19 cellular contexts compared by ENCODE assay signal in the genomic region with DNA sequence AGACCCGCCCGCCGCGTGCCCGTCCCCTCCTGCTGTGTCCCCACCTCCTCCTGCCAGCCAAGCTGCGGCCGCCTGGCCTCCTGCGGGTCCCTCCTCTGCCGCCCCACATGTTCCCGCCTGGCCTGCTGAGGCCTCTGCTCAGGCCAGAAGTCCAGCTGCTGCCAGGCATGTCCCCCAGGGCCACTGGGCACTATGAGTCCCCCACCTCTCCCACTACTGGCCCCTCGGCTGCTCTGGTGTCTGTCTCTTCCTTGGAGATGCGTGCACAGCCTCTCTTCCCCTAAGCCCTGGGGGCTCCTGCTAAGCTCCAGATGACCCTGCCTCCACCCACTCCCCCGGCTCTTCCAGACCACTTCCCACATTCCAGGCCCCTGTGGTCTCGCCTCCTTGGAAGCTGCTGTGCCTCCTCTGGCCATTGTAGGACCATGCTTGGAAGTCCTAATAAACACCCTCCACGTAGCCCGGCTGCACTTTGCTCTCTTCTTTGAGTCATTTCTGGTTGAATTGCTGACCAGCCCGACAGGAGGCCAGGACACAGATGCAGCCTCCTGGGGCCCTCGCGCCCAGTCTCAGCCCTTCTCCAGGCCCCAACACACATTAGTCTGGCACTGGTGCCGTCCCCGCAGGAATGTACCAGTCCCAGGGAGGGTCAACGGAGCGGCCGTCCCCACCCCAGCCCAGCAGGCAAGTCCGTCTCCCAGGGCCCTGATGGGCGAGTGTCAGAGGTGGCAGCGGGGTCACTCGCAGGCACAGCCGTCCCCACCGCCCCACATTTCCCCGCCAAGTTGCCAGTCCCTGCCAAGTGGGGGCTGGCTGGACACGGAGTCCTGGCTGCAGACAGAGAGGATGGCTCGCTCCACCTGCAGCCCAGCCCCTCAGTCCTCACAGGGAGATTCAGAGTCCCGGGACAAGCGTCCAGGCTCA. TPM values are rescaled to one million over a fixed set of nuclear protein-coding genes. Genes with fewer than 3 reads are reported as not detected.
DNase-seq lines count a peak whose midpoint lies in the region; ATAC-seq and TF ChIP-seq lines count a peak whose summit lies in the region.
"Had no signal": no experiment of that assay in that cellular context is flagged by ENCODE, and none has a peak within 500 bp of the region (broad histone marks: within the 10 kb centered on the region; RNA-seq: fewer than 3 reads in every experiment).

No MANE protein-coding gene starts in this region.

- no peak overlapping the region for H3K27ac Mint-ChIP-seq in endodermal cell
- H3K27ac Mint-ChIP-seq in neural progenitor cell = peak overlapping the region; percentile 59
- H3K27ac Mint-ChIP-seq: activated T-helper 1 cell treated with anti-CD3 and anti-CD28 coated beads, Interleukin-12 subunit alpha, Interleukin-12 subunit beta, Interleukin-2, Interleukin-4 antibody, amounts not matched to agents 30 ng/mL and 10 ng/mL and 1 ng/mL, durations not matched to agents 14 hours and 24 hours and 36 hours; type B pancreatic cell had no signal

- peaks cover 27% of the 10 kb centered on the region for H3K27me3 Mint-ChIP-seq in endodermal cell (ENCODE audit: insufficient read depth)
- peaks cover 40% of the 10 kb centered on the region for H3K27me3 Mint-ChIP-seq in neural progenitor cell (ENCODE audit: insufficient read depth, low read depth)

- no peaks in the 10 kb centered on the region for H3K79me1 ChIP-seq in IMR-90 (ENCODE audit: low read depth in 1 of 2, low read length in 2 of 2)

- POLR2A ChIA-PET in IMR-90 (lab: Charles Lee; ENCODE audit: unreplicated experiment) = no interaction called here

- no peak overlapping the region for H3K4ac ChIP-seq in IMR-90 (ENCODE audit: low read depth, low read length)

- WGBS in IMR-90 (ENCODE audit: extremely low coverage in 2 of 2, insufficient read length in 1 of 2), 2 experiments = 24% methylated on average over 22 of the region's 35 CpGs; no CpG with 5 or more reads in 1 of the 2 experiments
- 72 to 75% methylated on average over 22 to 35 of the region's 35 CpGs for WGBS in endodermal cell (ENCODE audit: insufficient coverage in 1 of 2, insufficient read length in 1 of 2), 2 experiments
- WGBS in suprapubic skin = 60% methylated on average over 16 of the region's 35 CpGs

- dilution Hi-C loops in IMR-90 (cut with HindIII; ENCODE audit: low sequenced_read_pairs, unreplicated experiment) = no loop called here

- intact Hi-C loops in IMR-90 (cut with micrococcal nuclease) = no loop called here

- H3K18ac ChIP-seq in IMR-90 (ENCODE audit: low read depth, low read length) = no peak overlapping the region

- TF ChIP-seq CTCF in IMR-90 (conservative IDR thresholded peaks at IDR 0.05; ENCODE audit: low read depth, low read length) = no peak
- TF ChIP-seq CTCF in endodermal cell (conservative IDR thresholded peaks at IDR 0.05) = peak; percentile 31
- no peak for TF ChIP-seq CTCF in neural progenitor cell (IDR thresholded peaks at IDR 0.05)
- TF ChIP-seq CTCF in suprapubic skin (IDR thresholded peaks at IDR 0.05) = no peak

- H3K4me3 Mint-ChIP-seq in endodermal cell = peak overlapping the region; percentile 26
- peak overlapping the region; percentile 57 for H3K4me3 Mint-ChIP-seq in neural progenitor cell
- H3K4me3 Mint-ChIP-seq: activated T-helper 1 cell treated with anti-CD3 and anti-CD28 coated beads, Interleukin-12 subunit alpha, Interleukin-12 subunit beta, Interleukin-2, Interleukin-4 antibody, amounts not matched to agents 30 ng/mL and 10 ng/mL and 1 ng/mL, durations not matched to agents 14 hours and 24 hours and 36 hours; type B pancreatic cell had no signal

- H4K20me1 ChIP-seq in IMR-90 (ENCODE audit: insufficient read depth, low read length) (no peaks in the 10 kb centered on the region), neural progenitor cell (ENCODE audit: low read depth) (no peaks in the 10 kb centered on the region)

- peaks cover 42% of the 10 kb centered on the region for H3K4me1 Mint-ChIP-seq in endodermal cell
- peaks cover 53% of the 10 kb centered on the region for H3K4me1 Mint-ChIP-seq in neural progenitor cell

- no peak for TF ChIP-seq POLR2A in IMR-90 (IDR thresholded peaks at IDR 0.05; ENCODE audit: low read depth, low read length)
- TF ChIP-seq POLR2A in suprapubic skin (IDR thresholded peaks at IDR 0.05) = no peak

- in situ Hi-C loops in IMR-90 (cut with MboI; ENCODE audit: low sequenced_read_pairs) = no loop called here

- H3K27ac ChIP-seq in IMR-90 (ENCODE audit: insufficient read depth, low read length) (no peak overlapping the region), endodermal cell (ENCODE audit: low read depth, low read length) (no peak overlapping the region), neural progenitor cell (no peak overlapping the region), suprapubic skin (no peak overlapping the region)

- H4K5ac ChIP-seq in IMR-90 (ENCODE audit: low read depth, low read length) = no peak overlapping the region

- no peak overlapping the region for H2AK5ac ChIP-seq in IMR-90 (ENCODE audit: low read depth, low read length)

- BruUV-seq in IMR-90 (replicated peaks; lab: Mats Ljungman, UMichigan) = no TSS peak

- H3K56ac ChIP-seq in IMR-90 (ENCODE audit: extremely low read depth, insufficient read depth, low read length) = no peak overlapping the region

- H3K9me3 Mint-ChIP-seq in endodermal cell (peaks cover 9% of the 10 kb centered on the region), neural progenitor cell (peaks cover 8% of the 10 kb centered on the region)

- H3K4me3 ChIP-seq in IMR-90 (ENCODE audit: insufficient read depth, low read depth, low read length) (no peak overlapping the region), endodermal cell (ENCODE audit: low read length) (no peak overlapping the region), neural progenitor cell (no peak overlapping the region), suprapubic skin (no peak overlapping the region)

- TF ChIP-seq RAD21 in IMR-90 (IDR thresholded peaks at IDR 0.05; ENCODE audit: low read length) = no peak

- CTCF ChIA-PET in IMR-90 (lab: Yijun Ruan, JAX) = no interaction called here

- H2AK9ac ChIP-seq in IMR-90 (replicated peaks; ENCODE audit: low read depth, low read length, poor library complexity) = no peak overlapping the region

- H3K9me1 ChIP-seq in IMR-90 (ENCODE audit: insufficient read depth, low read length) = no peaks in the 10 kb centered on the region

- no peak overlapping the region for H2BK120ac ChIP-seq in IMR-90 (ENCODE audit: low read depth, low read length)

- H3K9me3 ChIP-seq in IMR-90 (ENCODE audit: control insufficient read depth, insufficient read depth, low read length) = no peaks in the 10 kb centered on the region; the same call in 1 of the 2 replicates
- H3K9me3 ChIP-seq in endodermal cell (ENCODE audit: control insufficient read depth, low read length) = peaks cover 12% of the 10 kb centered on the region
- peaks cover 5% of the 10 kb centered on the region for H3K9me3 ChIP-seq in neural progenitor cell (ENCODE audit: low read depth)
- no peaks in the 10 kb centered on the region for H3K9me3 ChIP-seq in suprapubic skin

- H3K36me3 ChIP-seq in IMR-90 (ENCODE audit: control insufficient read depth, insufficient read depth, low read length) (no peaks in the 10 kb centered on the region), endodermal cell (ENCODE audit: control insufficient read depth, insufficient read depth, low read length) (no peaks in the 10 kb centered on the region), neural progenitor cell (no peaks in the 10 kb centered on the region), suprapubic skin (no peaks in the 10 kb centered on the region)

- H3K27me3 ChIP-seq in IMR-90 (ENCODE audit: control insufficient read depth, insufficient read depth, low read length) (peaks cover 56% of the 10 kb centered on the region), endodermal cell (ENCODE audit: control insufficient read depth, insufficient read depth, low read length, poor library complexity, severe bottlenecking) (no peaks in the 10 kb centered on the region), neural progenitor cell (peaks cover 10% of the 10 kb centered on the region), suprapubic skin (peaks cover 73% of the 10 kb centered on the region)

- no peaks in the 10 kb centered on the region for H3F3A ChIP-seq in neural progenitor cell (ENCODE audit: low read depth)

- H4K8ac ChIP-seq in IMR-90 (ENCODE audit: low read depth in 2 of 2, low read length in 2 of 2) = no peak overlapping the region

- DNase-seq in D341Med (ENCODE audit: low spot score) (peak; percentile 34), IMR-90 (no peak), endodermal cell (peak; percentile 85), neural progenitor cell (ENCODE audit: low spot score) (peak; percentile 71), midbrain (lab: John Stamatoyannopoulos, UW) (no peak), NCI-H1105 treated with DMSO at 0.1 percent for 48 hours (lab: John Stamatoyannopoulos, UW) (no peak), suprapubic skin (ENCODE audit: low spot score in 2 of 2) (no peak)
- DNase-seq: activated CD4-positive, alpha-beta T cell treated with anti-CD3 and anti-CD28 coated beads for 48 hours; NCI-H1092; right cardiac atrium; SIG-M5; stimulated activated CD4-positive, alpha-beta T cell treated with anti-CD3 and anti-CD28 coated beads, Interleukin-4, amount 100 ng/mL, for 4 hours; T-helper 9 cell had no signal

- H2BK20ac ChIP-seq in IMR-90 (ENCODE audit: low read depth, low read length) = no peak overlapping the region

- no peak overlapping the region for H3K23ac ChIP-seq in IMR-90 (ENCODE audit: low read depth, low read length)

- H3K36me3 Mint-ChIP-seq in endodermal cell (ENCODE audit: low read depth) = peaks cover 4% of the 10 kb centered on the region
- H3K36me3 Mint-ChIP-seq in neural progenitor cell = no peaks in the 10 kb centered on the region
- H3K36me3 Mint-ChIP-seq: type B pancreatic cell had no signal

- no peak overlapping the region for H4K91ac ChIP-seq in IMR-90 (ENCODE audit: insufficient read depth, low read depth, low read length)

- H3K4me2 ChIP-seq in IMR-90 (ENCODE audit: low read depth, low read length) = no peak overlapping the region
- H3K4me2 ChIP-seq in neural progenitor cell = peak overlapping the region; percentile 34

- H3K4me1 ChIP-seq in IMR-90 (ENCODE audit: control insufficient read depth, insufficient read depth, low read length) (no peaks in the 10 kb centered on the region), endodermal cell (ENCODE audit: control insufficient read depth, insufficient read depth, low read length) (peaks cover 3% of the 10 kb centered on the region), neural progenitor cell (peaks cover 31% of the 10 kb centered on the region), suprapubic skin (no peaks in the 10 kb centered on the region)

- no peaks in the 10 kb centered on the region for H3K79me2 ChIP-seq in neural progenitor cell (ENCODE audit: low read depth)

- ATAC-seq in IMR-90 (ENCODE audit: low read depth) (0 out of 2 replicates have a peak, but pooled peaks have one; percentile 24), GM19035 (IDR thresholded peaks at IDR 0.05; ENCODE audit: unreplicated experiment) (no peak)
- ATAC-seq: left lobe of liver, right cardiac atrium had no signal

- H2AFZ ChIP-seq in IMR-90 (replicated peaks; ENCODE audit: low read length, poor library complexity) (no peak overlapping the region), neural progenitor cell (replicated peaks) (peak overlapping the region; percentile 68)

- H2BK5ac ChIP-seq in IMR-90 (ENCODE audit: low read depth, low read length, poor library complexity, severe bottlenecking) = no peak overlapping the region

- no peak for TF ChIP-seq EP300 in suprapubic skin (IDR thresholded peaks at IDR 0.05)

- H3K9ac ChIP-seq in IMR-90 (ENCODE audit: low read depth, low read length) (no peak overlapping the region), endodermal cell (ENCODE audit: extremely low read depth, low read length, poor library complexity, severe bottlenecking) (no peak overlapping the region), neural progenitor cell (no peak overlapping the region)

- no peak overlapping the region for H2BK15ac ChIP-seq in IMR-90 (ENCODE audit: low read depth, low read length)

- no peak overlapping the region for H3K14ac ChIP-seq in IMR-90 (replicated peaks; ENCODE audit: low read depth, low read length)

RNA-seq across cellular contexts. Expression of a gene that starts 1.1 kb away (rescaled TPM):
- total RNA-seq in IMR-90 (2012; rRNA removed) = not detected in 2 replicates
- polyA plus RNA-seq in IMR-90 (2012; rRNA removed) = not detected in 2 replicates
- not detected in 2 replicates for polyA plus RNA-seq in IMR-90 (2012; cell fraction: cytosol; rRNA removed)
- not detected in 2 replicates for polyA plus RNA-seq in IMR-90 (2012; cell fraction: nucleus; rRNA removed; ENCODE audit: low replicate concordance)
- not detected for total RNA-seq in endodermal cell
- polyA plus RNA-seq in endodermal cell (2013, experiment 1 of 2) = not detected
- not detected for polyA plus RNA-seq in endodermal cell (2013, experiment 2 of 2)
- total RNA-seq in neural progenitor cell (ENCODE audit: low replicate concordance) = not detected in 2 replicates
- total RNA-seq in suprapubic skin = 1 to 10 TPM in 2 of 4 donors, not detected in 2; 1.3 to 2.9 TPM
- total RNA-seq: activated T-helper 1 cell treated with anti-CD3 and anti-CD28 coated beads, Interleukin-12 subunit alpha, Interleukin-12 subunit beta, Interleukin-2, Interleukin-4 antibody, amounts not matched to agents 30 ng/mL and 10 ng/mL and 1 ng/mL, durations not matched to agents 14 hours and 24 hours and 36 hours; fibroblast of lung; left lobe of liver; right cardiac atrium had no signal
- polyA plus RNA-seq: fibroblast of lung, neural cell, right cardiac atrium had no signal

RNA-seq across cellular contexts. Expression of a gene that starts 13.3 kb away (rescaled TPM):
- total RNA-seq in IMR-90 (2012; rRNA removed) (not detected in 2 replicates), endodermal cell (1 to 10 TPM; 1.5 to 6.0 TPM), neural progenitor cell (ENCODE audit: low replicate concordance) (not detected in 2 replicates), suprapubic skin (under 1 TPM in 3 of 4 donors, not detected in 1; 0.21 to 0.59 (median 0.32) TPM)
- polyA plus RNA-seq in IMR-90 (2012; rRNA removed) = not detected in 2 replicates
- not detected in 2 replicates for polyA plus RNA-seq in IMR-90 (2012; cell fraction: cytosol; rRNA removed)
- polyA plus RNA-seq in IMR-90 (2012; cell fraction: nucleus; rRNA removed; ENCODE audit: low replicate concordance) = not detected in 2 replicates
- 0.32 TPM for polyA plus RNA-seq in endodermal cell (2013, experiment 1 of 2)
- polyA plus RNA-seq in endodermal cell (2013, experiment 2 of 2) = 0.29 TPM
- total RNA-seq: activated T-helper 1 cell treated with anti-CD3 and anti-CD28 coated beads, Interleukin-12 subunit alpha, Interleukin-12 subunit beta, Interleukin-2, Interleukin-4 antibody, amounts not matched to agents 30 ng/mL and 10 ng/mL and 1 ng/mL, durations not matched to agents 14 hours and 24 hours and 36 hours; fibroblast of lung; left lobe of liver had no signal
- polyA plus RNA-seq: fibroblast of lung had no signal

RNA-seq across cellular contexts. Expression of a gene that starts 16.1 kb away (rescaled TPM):
- total RNA-seq in IMR-90 (2012; rRNA removed) (not detected in 2 replicates), endodermal cell (not detected), neural progenitor cell (ENCODE audit: low replicate concordance) (not detected in 2 replicates), suprapubic skin (10 to 100 TPM in 1 of 4 donors, 1 to 10 TPM in 1, not detected in 2; 6.0 to 32.1 TPM)
- polyA plus RNA-seq in IMR-90 (2012; rRNA removed) = not detected in 2 replicates
- polyA plus RNA-seq in IMR-90 (2012; cell fraction: cytosol; rRNA removed) = not detected in 2 replicates
- polyA plus RNA-seq in IMR-90 (2012; cell fraction: nucleus; rRNA removed; ENCODE audit: low replicate concordance) = not detected in 2 replicates
- not detected for polyA plus RNA-seq in endodermal cell (2013, experiment 1 of 2)
- not detected for polyA plus RNA-seq in endodermal cell (2013, experiment 2 of 2)
- total RNA-seq: activated T-helper 1 cell treated with anti-CD3 and anti-CD28 coated beads, Interleukin-12 subunit alpha, Interleukin-12 subunit beta, Interleukin-2, Interleukin-4 antibody, amounts not matched to agents 30 ng/mL and 10 ng/mL and 1 ng/mL, durations not matched to agents 14 hours and 24 hours and 36 hours; fibroblast of lung; left lobe of liver; right cardiac atrium had no signal
- polyA plus RNA-seq: fibroblast of lung, neural cell, right cardiac atrium had no signal

RNA-seq across cellular contexts. Expression of a gene that starts 31.3 kb away (rescaled TPM):
- total RNA-seq in IMR-90 (2012; rRNA removed) = not detected in 2 replicates
- not detected in 2 replicates for polyA plus RNA-seq in IMR-90 (2012; rRNA removed)
- not detected in 2 replicates for polyA plus RNA-seq in IMR-90 (2012; cell fraction: cytosol; rRNA removed)
- not detected in 2 replicates for polyA plus RNA-seq in IMR-90 (2012; cell fraction: nucleus; rRNA removed; ENCODE audit: low replicate concordance)
- not detected for total RNA-seq in endodermal cell
- polyA plus RNA-seq in endodermal cell (2013, experiment 1 of 2) = not detected
- not detected for polyA plus RNA-seq in endodermal cell (2013, experiment 2 of 2)
- total RNA-seq in neural progenitor cell (ENCODE audit: low replicate concordance) = not detected in 2 replicates
- 10 to 100 TPM in 1 of 4 donors, 1 to 10 TPM in 2, not detected in 1; 5.6 to 29.3 (median 8.2) TPM for total RNA-seq in suprapubic skin
- total RNA-seq: activated T-helper 1 cell treated with anti-CD3 and anti-CD28 coated beads, Interleukin-12 subunit alpha, Interleukin-12 subunit beta, Interleukin-2, Interleukin-4 antibody, amounts not matched to agents 30 ng/mL and 10 ng/mL and 1 ng/mL, durations not matched to agents 14 hours and 24 hours and 36 hours; fibroblast of lung; left lobe of liver; right cardiac atrium had no signal
- polyA plus RNA-seq: fibroblast of lung, neural cell, right cardiac atrium had no signal

RNA-seq across cellular contexts. Expression of a gene that starts 40.3 kb away (rescaled TPM):
- not detected in 2 replicates for total RNA-seq in IMR-90 (2012; rRNA removed)
- polyA plus RNA-seq in IMR-90 (2012; rRNA removed) = not detected in 2 replicates
- not detected in 2 replicates for polyA plus RNA-seq in IMR-90 (2012; cell fraction: cytosol; rRNA removed)
- not detected in 2 replicates for polyA plus RNA-seq in IMR-90 (2012; cell fraction: nucleus; rRNA removed; ENCODE audit: low replicate concordance)
- not detected for total RNA-seq in endodermal cell
- not detected for polyA plus RNA-seq in endodermal cell (2013, experiment 1 of 2)
- not detected for polyA plus RNA-seq in endodermal cell (2013, experiment 2 of 2)
- not detected in 2 replicates for total RNA-seq in neural progenitor cell (ENCODE audit: low replicate concordance)
- 10 to 100 TPM in 1 of 4 donors, 1 to 10 TPM in 1, not detected in 2; 3.2 to 11.5 TPM for total RNA-seq in suprapubic skin
- total RNA-seq: activated T-helper 1 cell treated with anti-CD3 and anti-CD28 coated beads, Interleukin-12 subunit alpha, Interleukin-12 subunit beta, Interleukin-2, Interleukin-4 antibody, amounts not matched to agents 30 ng/mL and 10 ng/mL and 1 ng/mL, durations not matched to agents 14 hours and 24 hours and 36 hours; fibroblast of lung; left lobe of liver; right cardiac atrium had no signal
- polyA plus RNA-seq: fibroblast of lung, neural cell, right cardiac atrium had no signal

Comparison
In these comparisons a context has a peak if more than half of its experiments do, and no peak if none do; other contexts are left out.
1. DNase-seq: peak in D341Med (single experiment), endodermal cell (single experiment) and neural progenitor cell (single experiment); none in IMR-90 (single experiment), midbrain (single experiment), NCI-H1105 treated with DMSO at 0.1 percent for 48 hours (single experiment) and suprapubic skin (0 of 2).